27 cellular contexts compared by ENCODE assay signal in genomic region chr3:163547045-163547692, GRCh38.
"Had no signal": no experiment of that assay in that cellular context is flagged by ENCODE, and none has a peak within 500 bp of the region (broad histone marks: within the 10 kb centered on the region; RNA-seq: fewer than 3 reads in every experiment).

No MANE protein-coding gene starts in this region.

- H3K9me3 ChIP-seq: gastrocnemius medialis, neutrophil, pancreas, right lobe of liver, suprapubic skin, transverse colon, upper lobe of right lung, uterus had no signal

- H3K27ac ChIP-seq: dorsolateral prefrontal cortex, epithelial cell of prostate, gastrocnemius medialis, neutrophil, pancreas, right lobe of liver, suprapubic skin, transverse colon, upper lobe of right lung, uterus had no signal

- H3K4me3 ChIP-seq: dorsolateral prefrontal cortex, gastrocnemius medialis, lung, mucosa of descending colon, pancreas, right lobe of liver, suprapubic skin, transverse colon, upper lobe of right lung, uterus had no signal

- H3K4me1 ChIP-seq: gastrocnemius medialis, pancreas, right lobe of liver, suprapubic skin, transverse colon, upper lobe of right lung, uterus had no signal

- H3K27me3 ChIP-seq: dorsolateral prefrontal cortex, gastrocnemius medialis, neutrophil, pancreas, right lobe of liver, suprapubic skin, transverse colon, upper lobe of right lung, uterus had no signal

- DNase-seq: dorsolateral prefrontal cortex; effector CD4-positive, alpha-beta T cell; foreskin fibroblast; gastrocnemius medialis; head of caudate nucleus; left ventricle myocardium superior; mucosa of descending colon; naive B cell; pancreas; retina; right lobe of liver; small intestine; stimulated activated CD4-positive, alpha-beta T cell treated with anti-CD3 and anti-CD28 coated beads, Interleukin-12 subunit alpha, Interleukin-12 subunit beta, amount 100 ng/mL, for 4 hours; stimulated activated CD4-positive, alpha-beta T cell treated with anti-CD3 and anti-CD28 coated beads, Interleukin-1b, Interleukin-23, amount 100 ng/mL, for 48 hours; stimulated activated CD4-positive, alpha-beta T cell treated with anti-CD3 and anti-CD28 coated beads, Interleukin-4, amount 100 ng/mL, for 1 hour; stimulated activated CD8-positive, alpha-beta memory T cell treated with anti-CD3 and anti-CD28 coated beads, Interleukin-4, amount 100 ng/mL, for 48 hours; stimulated activated naive CD4-positive, alpha-beta T cell; stimulated activated naive CD8-positive, alpha-beta T cell treated with anti-CD3 and anti-CD28 coated beads, Interleukin-15, amount 100 ng/mL, for 72 hours; transverse colon; upper lobe of right lung; uterus had no signal

- H3K36me3 ChIP-seq: gastrocnemius medialis, neutrophil, pancreas, right lobe of liver, suprapubic skin, transverse colon, upper lobe of right lung, uterus had no signal

- ATAC-seq: esophagus mucosa; gastrocnemius medialis; left ventricle myocardium superior; mucosa of descending colon; natural killer cell treated with Interleukin-12 subunit alpha and Interleukin-12 subunit beta and Interleukin-15 and Interleukin-18, amount 100 ng/mL, for 72 hours; pancreas; right lobe of liver; stimulated activated naive CD8-positive, alpha-beta T cell treated with anti-CD3 and anti-CD28 coated beads, Interleukin-15, amount 100 ng/mL, for 72 hours; upper lobe of right lung had no signal
